ENCODE assay signal across 8 cellular contexts in the genomic region with DNA sequence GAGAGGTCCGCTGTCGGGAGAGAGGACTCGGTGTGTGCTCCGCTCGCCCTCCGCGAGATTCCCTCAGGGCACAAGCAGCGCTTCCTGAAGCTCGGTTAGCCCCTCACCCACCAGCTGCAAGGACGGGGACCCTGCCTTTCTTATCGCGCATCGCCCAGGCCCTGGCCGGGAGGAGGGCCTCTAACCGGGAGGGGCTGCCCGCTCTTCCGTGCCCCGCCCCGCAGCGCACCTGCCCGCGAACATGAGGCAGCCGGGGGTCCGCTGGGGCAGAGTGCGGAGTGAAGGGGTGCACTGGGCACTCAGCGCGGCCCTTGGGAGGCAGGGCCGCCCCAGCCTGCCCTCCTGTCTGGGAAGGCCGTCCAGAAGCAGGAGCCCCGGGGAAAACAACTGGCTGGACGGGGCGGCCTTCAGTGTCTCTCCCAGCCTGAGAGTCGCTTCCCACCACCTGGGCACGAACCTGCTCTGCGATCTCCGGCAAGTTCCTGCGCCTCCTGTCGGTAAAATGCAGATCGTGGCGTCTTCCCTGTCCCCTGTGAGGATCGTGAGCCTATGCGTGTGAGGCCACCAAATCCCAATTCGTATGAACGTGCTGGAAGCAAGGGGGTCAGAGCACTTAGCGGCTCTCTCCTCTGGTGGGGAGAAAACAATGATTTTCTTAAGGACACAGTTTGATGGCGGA. TPM values are rescaled to one million over a fixed set of nuclear protein-coding genes. Genes with fewer than 3 reads are reported as not detected.
DNase-seq lines count a peak whose midpoint lies in the region; ATAC-seq and TF ChIP-seq lines count a peak whose summit lies in the region.

No MANE protein-coding gene starts in this region.

- peak overlapping the region; percentile 36 for H3K27ac ChIP-seq in psoas muscle

- no peaks in the 10 kb centered on the region for H3K36me3 ChIP-seq in psoas muscle (ENCODE audit: insufficient read depth in 1 of 2, low read depth in 1 of 2)

- H3K4me3 ChIP-seq in fibroblast of villous mesenchyme (ENCODE audit: low read depth, low read length) (peak overlapping the region; percentile 32), psoas muscle (peak overlapping the region; percentile 30)

- TF ChIP-seq CTCF in fibroblast of villous mesenchyme (IDR thresholded peaks at IDR 0.05; ENCODE audit: insufficient read depth, low read depth, low read length) (peak; percentile 37), psoas muscle (IDR thresholded peaks at IDR 0.05) (peak; percentile 8)

- H3K4me1 ChIP-seq in psoas muscle = peaks cover 24% of the 10 kb centered on the region

- WGBS in psoas muscle, 3 donors = 20 to 23% (median 21%) methylated on average over 39 to 46 of the region's 46 CpGs

- no peak for ATAC-seq in psoas muscle
- ATAC-seq in sciatic nerve = no peak

- DNase-seq in NCI-H1417 (lab: John Stamatoyannopoulos, UW) (peak; percentile 29 to 52 (median 45)), NCI-H1417 treated with DMSO at 0.1 percent for 48 hours (lab: John Stamatoyannopoulos, UW) (no peak), activated T-helper 1 cell treated with Interleukin-2 at 50 U/mL for 16 hours (ENCODE audit: low read depth) (peak; percentile 14), fibroblast of villous mesenchyme (ENCODE audit: low read depth) (no peak), psoas muscle (no peak), NCI-H187 (lab: John Stamatoyannopoulos, UW) (no peak), medulla oblongata (ENCODE audit: extremely low spot score) (no peak), sciatic nerve (ENCODE audit: low spot score) (no peak)

- H3K27me3 ChIP-seq in psoas muscle (ENCODE audit: insufficient read depth in 3 of 3, low read length in 2 of 3) = peaks cover 0 to 3% (median 0%) of the 10 kb centered on the region in 3 donors

- H3K9me3 ChIP-seq in psoas muscle = no peaks in the 10 kb centered on the region

- intact Hi-C loops in psoas muscle (cut with DNase I) (no loop called here), sciatic nerve (cut with DNase I) (no loop called here)

RNA-seq across cellular contexts. Expression of a gene that starts 28.0 kb away (rescaled TPM):
- total RNA-seq in fibroblast of villous mesenchyme (34.1 and 48.8 TPM in 2 replicates), psoas muscle (10 to 100 TPM; 36.7 to 49.4 (median 43.2) TPM), sciatic nerve (79.3 TPM)
- polyA plus RNA-seq in psoas muscle = 10 to 100 TPM; 28.6 to 52.1 (median 44.2) TPM

RNA-seq across cellular contexts. Expression of a gene that starts 33.9 kb away (rescaled TPM):
- total RNA-seq in fibroblast of villous mesenchyme (78.2 and 98.2 TPM in 2 replicates), psoas muscle (1 to 10 TPM in 3 of 4 donors, under 1 TPM in 1; 0.46 to 4.8 (median 1.6) TPM), sciatic nerve (10.6 TPM)
- polyA plus RNA-seq in psoas muscle = under 1 TPM; 0.43 to 0.80 (median 0.49) TPM

Comparison
In these comparisons a context has a peak if more than half of its experiments do, and no peak if none do; other contexts are left out.
1. DNase-seq: peak in NCI-H1417 (3 of 3) and activated T-helper 1 cell treated with Interleukin-2 at 50 U/mL for 16 hours (single experiment); none in NCI-H1417 treated with DMSO at 0.1 percent for 48 hours (single experiment), fibroblast of villous mesenchyme (single experiment), psoas muscle (0 of 2), NCI-H187 (0 of 2), medulla oblongata (single experiment) and sciatic nerve (single experiment).